ENCODE assay signal across 30 cellular contexts in the genomic region with DNA sequence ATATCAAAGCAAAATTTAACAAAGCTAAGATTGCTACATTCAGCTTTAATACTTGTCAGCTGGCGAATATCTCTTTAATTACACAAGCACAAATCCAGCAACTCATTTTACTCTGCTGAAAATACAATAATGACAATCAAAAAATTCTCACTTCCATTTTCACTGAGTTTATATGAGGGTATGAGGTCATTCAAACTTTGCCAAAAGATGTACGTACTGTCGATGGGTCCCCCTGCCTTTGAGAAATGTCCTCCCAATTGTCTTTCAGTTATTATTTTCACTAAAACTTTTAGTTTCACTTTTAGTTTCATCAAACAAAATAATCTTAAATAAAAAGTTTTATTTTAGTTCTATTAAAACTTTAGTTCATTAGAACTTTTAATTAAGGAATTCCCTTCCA.
A peak's percentile ranks its signal among the peaks of the same experiment; 100 is the strongest.
DNase-seq lines count a peak whose midpoint lies in the region; ATAC-seq, FAIRE-seq and TF ChIP-seq lines count a peak whose summit lies in the region.
"Had no signal": no experiment of that assay in that cellular context is flagged by ENCODE, and none has a peak within 500 bp of the region (broad histone marks: within the 10 kb centered on the region; RNA-seq: fewer than 3 reads in every experiment).

No MANE protein-coding gene starts in this region.

- H3K27ac ChIP-seq in ACC112 (ENCODE audit: low read depth, low read length) (no peak overlapping the region), OCI-LY3 (ENCODE audit: low read length) (no peak overlapping the region), foreskin keratinocyte (no peak overlapping the region)
- H3K27ac ChIP-seq: BLaER1 treated with 17β-estradiol and CSF1 and Interleukin-3, amounts not matched to agents 10 nM and 100 nM; gastrocnemius medialis; thyroid gland; vagina; VCaP had no signal

- H3K79me2 ChIP-seq in ACC112 (ENCODE audit: control insufficient read depth, insufficient read depth, low read length, unreplicated experiment) = no peaks in the 10 kb centered on the region
- H3K79me2 ChIP-seq in OCI-LY3 (ENCODE audit: low read length) = no peaks in the 10 kb centered on the region

- no peak overlapping the region for H2AFZ ChIP-seq in ACC112 (ENCODE audit: low read length, unreplicated experiment)
- H2AFZ ChIP-seq in OCI-LY3 (ENCODE audit: low read depth, low read length) = no peak overlapping the region

- DNase-seq in GM12891 (ENCODE audit: insufficient read length, low spot score) = peak; percentile 5
- DNase-seq in fibroblast of the aortic adventitia (ENCODE audit: low read depth) = no peak
- no peak for DNase-seq in foreskin keratinocyte
- no peak for DNase-seq in NCI-H510A treated with DMSO at 0.1 percent for 48 hours (lab: John Stamatoyannopoulos, UW)
- no peak for DNase-seq in omental fat pad (ENCODE audit: low spot score)
- DNase-seq: activated CD4-positive, alpha-beta T cell treated with anti-CD3 and anti-CD28 coated beads for 4 hours; activated effector memory CD4-positive, alpha-beta T cell treated with anti-CD3 and anti-CD28 coated beads, Interleukin-2, amount 50 U/mL, for 16 hours; activated naive CD8-positive, alpha-beta T cell treated with anti-CD3 and anti-CD28 coated beads for 36 hours; Calu3; endodermal cell; gastrocnemius medialis; H7; KBM-7; naive thymus-derived CD4-positive, alpha-beta T cell; NCI-H1436; NCI-H2081; NCI-H2227 treated with DMSO at 0.1 percent for 48 hours; NCI-H69; nucleus accumbens; stimulated activated CD4-positive, alpha-beta T cell treated with anti-CD3 and anti-CD28 coated beads, Interleukin-4, amount 100 ng/mL, for 24 hours; T1000; thyroid gland had no signal

- no peaks in the 10 kb centered on the region for H3K4me1 ChIP-seq in ACC112 (ENCODE audit: control insufficient read depth, insufficient read depth, low read length, unreplicated experiment)
- peaks cover 5% of the 10 kb centered on the region; the same call in 1 of the 2 replicates for H3K4me1 ChIP-seq in OCI-LY3 (ENCODE audit: low read length)
- H3K4me1 ChIP-seq in foreskin keratinocyte = no peaks in the 10 kb centered on the region
- H3K4me1 ChIP-seq: gastrocnemius medialis, thyroid gland, vagina had no signal

- peak overlapping the region; percentile 72 for H3K4me3 ChIP-seq in ACC112 (ENCODE audit: low read depth, low read length)
- H3K4me3 ChIP-seq in OCI-LY3 (ENCODE audit: low read length) = no peak overlapping the region
- H3K4me3 ChIP-seq in fibroblast of the aortic adventitia (ENCODE audit: low read depth, low read length) = peak overlapping the region; percentile 41
- H3K4me3 ChIP-seq: BLaER1 treated with 17β-estradiol and CSF1 and Interleukin-3, amounts not matched to agents 10 nM and 100 nM; gastrocnemius medialis; thyroid gland; vagina had no signal

- H3K9ac ChIP-seq in OCI-LY3 (ENCODE audit: low read length) = no peak overlapping the region
- H3K9ac ChIP-seq: BLaER1 treated with 17β-estradiol and CSF1 and Interleukin-3, amounts not matched to agents 10 nM and 100 nM had no signal

- TF ChIP-seq POLR2A in GM12891 (IDR thresholded peaks at IDR 0.05; ENCODE audit: low read depth, low read length) = no peak

- peak overlapping the region; percentile 27 for H3K4me2 ChIP-seq in OCI-LY3 (ENCODE audit: low read length)
- H3K4me2 ChIP-seq: BLaER1 treated with 17β-estradiol and CSF1 and Interleukin-3, amounts not matched to agents 10 nM and 100 nM had no signal

- H3K36me3 ChIP-seq in ACC112 (ENCODE audit: insufficient read depth, low read length) = no peaks in the 10 kb centered on the region
- no peaks in the 10 kb centered on the region for H3K36me3 ChIP-seq in OCI-LY3 (replicated peaks; ENCODE audit: low read depth, low read length)
- H3K36me3 ChIP-seq: BLaER1 treated with 17β-estradiol and CSF1 and Interleukin-3, amounts not matched to agents 10 nM and 100 nM; gastrocnemius medialis; thyroid gland; vagina had no signal

- TF ChIP-seq CTCF in OCI-LY3 (IDR thresholded peaks at IDR 0.05; ENCODE audit: low read depth, low read length) (no peak), fibroblast of the aortic adventitia (IDR thresholded peaks at IDR 0.05; ENCODE audit: insufficient read depth, low read length) (no peak), foreskin keratinocyte (conservative IDR thresholded peaks at IDR 0.05) (no peak), omental fat pad (IDR thresholded peaks at IDR 0.05) (no peak)

- H4K20me1 ChIP-seq in OCI-LY3 (ENCODE audit: insufficient read depth, low read length) = no peaks in the 10 kb centered on the region
- H4K20me1 ChIP-seq: BLaER1 treated with 17β-estradiol and CSF1 and Interleukin-3, amounts not matched to agents 10 nM and 100 nM had no signal

- no peaks in the 10 kb centered on the region for H3K9me3 ChIP-seq in OCI-LY3 (ENCODE audit: insufficient read depth, low read length)
- H3K9me3 ChIP-seq: gastrocnemius medialis, thyroid gland had no signal

- no peaks in the 10 kb centered on the region for H3K27me3 ChIP-seq in ACC112 (ENCODE audit: insufficient read depth, low read length)
- no peaks in the 10 kb centered on the region for H3K27me3 ChIP-seq in OCI-LY3 (ENCODE audit: low read depth, low read length)
- no peaks in the 10 kb centered on the region for H3K27me3 ChIP-seq in foreskin keratinocyte
- H3K27me3 ChIP-seq: BLaER1 treated with 17β-estradiol and CSF1 and Interleukin-3, amounts not matched to agents 10 nM and 100 nM; gastrocnemius medialis; thyroid gland; vagina had no signal

- no peak for ATAC-seq in foreskin keratinocyte
- ATAC-seq in HG03378 (IDR thresholded peaks at IDR 0.05; ENCODE audit: unreplicated experiment) = no peak
- ATAC-seq in omental fat pad (ENCODE audit: low FRiP score) = no peak
- ATAC-seq: gastrocnemius medialis; naive thymus-derived CD4-positive, alpha-beta T cell had no signal

- no peak for FAIRE-seq in GM12891 (lab: Jason Lieb, UNC)
- FAIRE-seq: astrocyte, HTR-8/SVneo had no signal

TF ChIP-seq in GM12891, 5 proteins besides CTCF, POLR2A, EP300 and RAD21:
- no peak for TF ChIP-seq PAX5 (IDR thresholded peaks at IDR 0.05; ENCODE audit: insufficient read depth, low read length, severe bottlenecking)
- no peak for TF ChIP-seq POLR2AphosphoS5 (IDR thresholded peaks at IDR 0.05; ENCODE audit: low read depth, low read length)
- no peak for TF ChIP-seq POU2F2 (IDR thresholded peaks at IDR 0.05; ENCODE audit: low read depth, low read length)
- TF ChIP-seq SPI1 (IDR thresholded peaks at IDR 0.05; ENCODE audit: low read depth, low read length) = no peak
- TF ChIP-seq TAF1 (IDR thresholded peaks at IDR 0.05; ENCODE audit: low read depth, low read length) = no peak
